1 cellular context compared by ENCODE assay signal in the genomic region with DNA sequence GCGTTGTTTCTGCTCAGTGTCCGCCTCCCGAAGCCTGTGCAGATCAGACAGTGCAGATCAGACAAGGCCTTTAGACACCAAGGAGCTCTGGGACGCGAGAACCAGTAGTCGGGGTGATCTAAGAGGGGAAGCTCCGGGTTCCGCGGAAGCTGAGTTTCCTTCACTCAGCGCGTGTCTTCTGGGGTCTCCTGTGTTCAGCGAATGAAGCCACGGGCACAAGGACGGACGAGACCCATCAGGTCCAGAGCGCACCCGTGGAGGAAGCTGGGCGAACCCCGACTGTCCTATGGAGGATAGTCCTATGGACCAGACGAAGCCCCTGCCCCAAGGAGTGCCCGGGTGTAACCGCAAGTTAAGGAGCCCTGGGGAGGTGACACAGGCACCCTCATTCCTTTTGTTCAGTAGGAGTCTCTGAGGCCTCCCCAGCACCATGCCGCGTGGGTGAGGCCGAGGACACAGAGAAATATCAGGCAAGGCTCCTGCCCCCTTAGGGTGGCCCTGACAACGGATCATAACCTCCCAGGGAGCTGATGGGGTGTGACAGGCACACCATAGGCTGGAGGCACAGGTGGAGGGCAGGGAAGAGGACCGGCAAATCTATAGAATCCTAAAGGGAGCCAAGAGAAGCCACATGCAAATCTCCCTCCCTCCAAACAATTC.
TF ChIP-seq lines count a peak whose summit lies in the region.

No MANE protein-coding gene starts in this region.

TF ChIP-seq in HCT116, 20 proteins besides CTCF, POLR2A, EP300 and RAD21 (continued from another document):
- TF ChIP-seq, protein P1, sequence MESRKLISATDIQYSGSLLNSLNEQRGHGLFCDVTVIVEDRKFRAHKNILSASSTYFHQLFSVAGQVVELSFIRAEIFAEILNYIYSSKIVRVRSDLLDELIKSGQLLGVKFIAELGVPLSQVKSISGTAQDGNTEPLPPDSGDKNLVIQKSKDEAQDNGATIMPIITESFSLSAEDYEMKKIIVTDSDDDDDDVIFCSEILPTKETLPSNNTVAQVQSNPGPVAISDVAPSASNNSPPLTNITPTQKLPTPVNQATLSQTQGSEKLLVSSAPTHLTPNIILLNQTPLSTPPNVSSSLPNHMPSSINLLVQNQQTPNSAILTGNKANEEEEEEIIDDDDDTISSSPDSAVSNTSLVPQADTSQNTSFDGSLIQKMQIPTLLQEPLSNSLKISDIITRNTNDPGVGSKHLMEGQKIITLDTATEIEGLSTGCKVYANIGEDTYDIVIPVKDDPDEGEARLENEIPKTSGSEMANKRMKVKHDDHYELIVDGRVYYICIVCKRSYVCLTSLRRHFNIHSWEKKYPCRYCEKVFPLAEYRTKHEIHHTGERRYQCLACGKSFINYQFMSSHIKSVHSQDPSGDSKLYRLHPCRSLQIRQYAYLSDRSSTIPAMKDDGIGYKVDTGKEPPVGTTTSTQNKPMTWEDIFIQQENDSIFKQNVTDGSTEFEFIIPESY (IDR thresholded peaks at IDR 0.05; ENCODE audit: extremely low read depth, insufficient replicate concordance, low read length), result no peak
- no peak for TF ChIP-seq EZH2 (IDR thresholded peaks at IDR 0.05)
- TF ChIP-seq, protein P2, sequence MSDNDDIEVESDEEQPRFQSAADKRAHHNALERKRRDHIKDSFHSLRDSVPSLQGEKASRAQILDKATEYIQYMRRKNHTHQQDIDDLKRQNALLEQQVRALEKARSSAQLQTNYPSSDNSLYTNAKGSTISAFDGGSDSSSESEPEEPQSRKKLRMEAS (IDR thresholded peaks at IDR 0.05), result peak; percentile 44
